Comparison of ENCODE assay signal across 27 cellular contexts in genomic region chr2:174431902-174432301, GRCh38.
"Had no signal": no experiment of that assay in that cellular context is flagged by ENCODE, and none has a peak within 500 bp of the region (broad histone marks: within the 10 kb centered on the region; RNA-seq: fewer than 3 reads in every experiment).

No MANE protein-coding gene starts in this region.

- H3K27me3 ChIP-seq: stomach, suprapubic skin, testis, thyroid gland, tibial artery, tibial nerve, transverse colon, upper lobe of left lung, upper lobe of right lung, uterus, vagina had no signal

- H3K27ac ChIP-seq: stomach, suprapubic skin, testis, thoracic aorta, thyroid gland, tibial artery, tibial nerve, transverse colon, upper lobe of left lung, upper lobe of right lung, uterus, vagina had no signal

- H3K4me3 ChIP-seq: stomach, suprapubic skin, testis, thoracic aorta, thyroid gland, tibial artery, tibial nerve, transverse colon, upper lobe of left lung, upper lobe of right lung, uterus, vagina had no signal

- H3K4me1 ChIP-seq: suprapubic skin, testis, thyroid gland, transverse colon, upper lobe of left lung, upper lobe of right lung, uterus, vagina had no signal

- H3K36me3 ChIP-seq: thoracic aorta, thyroid gland, uterus had no signal

- ATAC-seq: stimulated activated effector memory CD8-positive, alpha-beta T cell treated with anti-CD3 and anti-CD28 coated beads, Interleukin-12 subunit alpha, Interleukin-12 subunit beta, amount 100 ng/mL, for 72 hours; stimulated activated memory B cell treated with anti-CD40 and anti-IgM and Interleukin-4, amounts not matched to agents 10 μg/mL and 1 μg/mL and 100 μg/mL, for 72 hours; stimulated activated naive B cell treated with anti-CD40 and anti-IgM and Interleukin-4, amounts not matched to agents 10 μg/mL and 1 μg/mL and 100 μg/mL, for 72 hours; stimulated activated naive CD8-positive, alpha-beta T cell treated with anti-CD3 and anti-CD28 coated beads, Interleukin-15, amount 100 ng/mL, for 72 hours; stimulated activated naive CD8-positive, alpha-beta T cell treated with anti-CD3 and anti-CD28 coated beads, Interleukin-15, Interleukin-2, amounts not matched to agents 100 U/mL and 50 U/mL, for 24 hours; upper lobe of right lung had no signal

- FAIRE-seq: urothelium cell line had no signal

- DNase-seq: stimulated activated CD4-positive, alpha-beta T cell treated with anti-CD3 and anti-CD28 coated beads, Interleukin-2, amount 100 ng/mL, for 48 hours; stimulated activated CD4-positive, alpha-beta T cell treated with anti-CD3 and anti-CD28 coated beads, Interleukin-4, amount 100 ng/mL, for 1 hour; stimulated activated CD4-positive, alpha-beta T cell treated with anti-CD3 and anti-CD28 coated beads, Interleukin-4, amount 100 ng/mL, for 24 hours; stimulated activated CD4-positive, alpha-beta T cell treated with anti-CD3 and anti-CD28 coated beads, Interleukin-4, amount 100 ng/mL, for 4 hours; stimulated activated CD8-positive, alpha-beta memory T cell treated with anti-CD3 and anti-CD28 coated beads, Interleukin-4, amount 100 ng/mL, for 48 hours; stimulated activated naive B cell treated with anti-CD40 and anti-IgM and Interleukin-4, amounts not matched to agents 10 μg/mL and 1 μg/mL and 100 μg/mL, for 72 hours; stimulated activated naive CD4-positive, alpha-beta T cell; stimulated activated naive CD4-positive, alpha-beta T cell treated with Interleukin-2 at 50 U/mL for 16 hours; stimulated activated naive CD8-positive, alpha-beta T cell treated with anti-CD3 and anti-CD28 coated beads, Interleukin-15, amount 100 ng/mL, for 72 hours; stimulated activated naive CD8-positive, alpha-beta T cell treated with anti-CD3 and anti-CD28 coated beads, Interleukin-15, Interleukin-2, amounts not matched to agents 100 U/mL and 50 U/mL, for 24 hours; stomach; substantia nigra; testis; thyroid gland; tibial artery; transverse colon; trophoblast cell; upper lobe of left lung; upper lobe of right lung; uterus had no signal

- H3K9me3 ChIP-seq: stomach, suprapubic skin, testis, thoracic aorta, thyroid gland, tibial artery, tibial nerve, transverse colon, upper lobe of left lung, upper lobe of right lung, uterus, vagina had no signal
